In genomic region chr6:168598251-168599117, GRCh38 we compare ENCODE assay signal across 13 cellular contexts.
DNase-seq lines count a peak whose midpoint lies in the region; ATAC-seq, FAIRE-seq and TF ChIP-seq lines count a peak whose summit lies in the region.
"Had no signal": no experiment of that assay in that cellular context is flagged by ENCODE, and none has a peak within 500 bp of the region (broad histone marks: within the 10 kb centered on the region; RNA-seq: fewer than 3 reads in every experiment).

No MANE protein-coding gene starts in this region.

- 92% methylated on average over 28 of the region's 32 CpGs; no CpG with 5 or more reads in 1 of the 2 experiments for WGBS in H1 (ENCODE audit: extremely low coverage in 1 of 2, insufficient coverage in 1 of 2, insufficient read length in 1 of 2, insufficient replicate concordance in 2 of 2, low coverage in 1 of 2, low lambda C conversion rate in 2 of 2, missing lambda C conversion rate in 1 of 2), 2 experiments
- WGBS in neuronal stem cell (ENCODE audit: extremely low coverage in 2 of 2, insufficient read length in 2 of 2, insufficient replicate concordance in 1 of 2), 2 donors: no CpG with 5 or more reads among the region's 32 CpGs

- TF ChIP-seq EP300 in H1 (IDR thresholded peaks at IDR 0.05; ENCODE audit: borderline replicate concordance in 1 of 2, low read depth in 2 of 2, low read length in 2 of 2): no peak

- H3K79me1 ChIP-seq in H1 (ENCODE audit: low read depth, low read length) (no peaks in the 10 kb centered on the region), neuronal stem cell (ENCODE audit: low read depth, low read length) (no peaks in the 10 kb centered on the region)

- H3K36me3 Mint-ChIP-seq in Caco-2 (ENCODE audit: insufficient read depth, unreplicated experiment) (peaks cover 6% of the 10 kb centered on the region), glutamatergic neuron (ENCODE audit: unreplicated experiment) (no peaks in the 10 kb centered on the region)

- H3K27me3 Mint-ChIP-seq in Caco-2 (ENCODE audit: insufficient read depth, unreplicated experiment): no peaks in the 10 kb centered on the region
- peaks cover 10% of the 10 kb centered on the region for H3K27me3 Mint-ChIP-seq in stimulated activated naive CD8-positive, alpha-beta T cell treated with anti-CD3 and anti-CD28 coated beads, Interleukin-15, amount 100 ng/mL, for 72 hours
- H3K27me3 Mint-ChIP-seq in glutamatergic neuron (ENCODE audit: unreplicated experiment): peaks cover 14% of the 10 kb centered on the region

- peaks cover 0 to 6% of the 10 kb centered on the region in 2 experiments for H4K20me1 ChIP-seq in H1 (replicated peaks in 1 of 2; ENCODE audit: control insufficient read depth in 1 of 2, insufficient read depth in 2 of 2, low read length in 2 of 2)
- H4K20me1 ChIP-seq: BLaER1 had no signal

- CTCF ChIA-PET in Caco-2 (lab: Charles Lee) (no interaction called here), H1 (lab: Charles Lee; ENCODE audit: partially characterized antibody) (interaction anchor here (1.8 kb wide), 1 partner anchor 16 kb away, joined by 5 read pairs; no protein-coding TSS in a partner anchor)

- POLR2A ChIA-PET in Caco-2 (lab: Charles Lee): no interaction called here
- POLR2A ChIA-PET in H1 (lab: Charles Lee; ENCODE audit: partially characterized antibody): interaction anchor here (0.8 kb wide), 1 partner anchor 140 kb away, joined by 3 read pairs; no protein-coding TSS in a partner anchor

- no peak for FAIRE-seq in H1 (lab: Jason Lieb, UNC)

- H3K4me2 ChIP-seq in H1 (ENCODE audit: insufficient read depth in 1 of 2, low read depth in 2 of 2, low read length in 2 of 2) (no peak overlapping the region), neuronal stem cell (ENCODE audit: insufficient read depth, low read length, poor library complexity, severe bottlenecking) (no peak overlapping the region)
- H3K4me2 ChIP-seq: BLaER1 had no signal

- no peak overlapping the region for H2AFZ ChIP-seq in H1 (ENCODE audit: low read length)
- H2AFZ ChIP-seq in neuronal stem cell (ENCODE audit: low read length): no peak overlapping the region

- H4K5ac ChIP-seq in H1 (ENCODE audit: insufficient read length, low read depth, low read length): no peak overlapping the region

- H3K9me3 ChIP-seq in Caco-2 (no peaks in the 10 kb centered on the region), H1 (ENCODE audit: insufficient read depth in 2 of 2, low read depth in 1 of 2, low read length in 1 of 2) (no peaks in the 10 kb centered on the region), neuronal stem cell (replicated peaks in 1 of 2; ENCODE audit: control insufficient read depth in 2 of 2, insufficient read depth in 1 of 2, low read depth in 1 of 2, low read length in 2 of 2) (peaks cover 0 to 4% of the 10 kb centered on the region in 2 donors)
- H3K9me3 ChIP-seq: BLaER1 had no signal

- H2BK120ac ChIP-seq in H1 (replicated peaks; ENCODE audit: low read depth, low read length) (no peak overlapping the region), neuronal stem cell (ENCODE audit: low read depth, low read length) (no peak overlapping the region)

- no peak for DNase-seq in Caco-2
- DNase-seq in H1 (ENCODE audit: low read depth in 1 of 2, low spot score in 2 of 2): no peak
- DNase-seq in neuronal stem cell (ENCODE audit: low spot score): no peak
- no peak for DNase-seq in stimulated activated naive CD8-positive, alpha-beta T cell treated with anti-CD3 and anti-CD28 coated beads, Interleukin-15, amount 100 ng/mL, for 72 hours
- DNase-seq in NCI-H146 treated with DMSO at 0.1 percent for 48 hours (lab: John Stamatoyannopoulos, UW; ENCODE audit: unreplicated experiment): no peak
- no peak for DNase-seq in substantia nigra (lab: John Stamatoyannopoulos, UW)
- DNase-seq in glutamatergic neuron: no peak
- DNase-seq: 8988T; AML-193; CD8-positive, alpha-beta memory T cell had no signal

- TF ChIP-seq CTCF in Caco-2 (IDR thresholded peaks at IDR 0.05; ENCODE audit: insufficient read depth in 1 of 2, low read depth in 1 of 2, low read length in 1 of 2, severe bottlenecking in 1 of 2, unreplicated experiment in 1 of 2) (no peak), H1 (IDR thresholded peaks at IDR 0.05; ENCODE audit: control extremely low read depth in 1 of 3, insufficient read depth in 1 of 3, low read depth in 1 of 3, low read length in 3 of 3) (no peak), glutamatergic neuron (IDR thresholded peaks at IDR 0.05; ENCODE audit: partially characterized antibody, unreplicated experiment) (no peak)

- H2BK15ac ChIP-seq in H1 (ENCODE audit: low read length) (no peak overlapping the region), neuronal stem cell (ENCODE audit: low read length) (peak overlapping the region; percentile 75)

- 0 out of 2 replicates have a peak overlapping the region, but pooled peaks have one; percentile 17 for H2BK12ac ChIP-seq in H1 (ENCODE audit: low read depth, low read length)
- H2BK12ac ChIP-seq in neuronal stem cell (ENCODE audit: low read length): no peak overlapping the region

- no peak overlapping the region for H3K18ac ChIP-seq in H1 (ENCODE audit: extremely low read depth, low read length)
- H3K18ac ChIP-seq in neuronal stem cell (ENCODE audit: low read length): peak overlapping the region; percentile 70

- 0 out of 2 replicates have a peak overlapping the region, but pooled peaks have one; percentile 24 for H2AK5ac ChIP-seq in H1 (ENCODE audit: low read depth, low read length)
- H2AK5ac ChIP-seq in neuronal stem cell (ENCODE audit: low read depth, low read length): peak overlapping the region; percentile 88

- no peak for TF ChIP-seq POLR2A in H1 (IDR thresholded peaks at IDR 0.05; ENCODE audit: control extremely low read depth in 1 of 2, low read depth in 2 of 2, low read length in 2 of 2)

- no peak for TF ChIP-seq RAD21 in H1 (IDR thresholded peaks at IDR 0.05 in 1 of 2, conservative IDR thresholded peaks at IDR 0.05 in 1 of 2; ENCODE audit: low read depth in 2 of 2, low read length in 2 of 2)

- H3K4me1 ChIP-seq in Caco-2 (peaks cover 6% of the 10 kb centered on the region), H1 (replicated peaks in 1 of 4; ENCODE audit: control insufficient read depth in 3 of 4, insufficient read depth in 4 of 4, low read length in 3 of 4) (peaks cover 0 to 3% (median 0%) of the 10 kb centered on the region in 4 experiments; a peak in 2 of 7 replicates), neuronal stem cell (ENCODE audit: control insufficient read depth in 2 of 2, insufficient read depth in 1 of 2, low read depth in 1 of 2, low read length in 2 of 2) (peaks cover 2% of the 10 kb centered on the region in 2 donors)

- H2BK20ac ChIP-seq in H1 (ENCODE audit: low read length): no peak overlapping the region

- H4K91ac ChIP-seq in H1 (replicated peaks; ENCODE audit: insufficient read length, low read length) (no peak overlapping the region), neuronal stem cell (ENCODE audit: low read depth, low read length, poor library complexity) (no peak overlapping the region)

- H3K4me3 Mint-ChIP-seq in Caco-2 (ENCODE audit: unreplicated experiment): peak overlapping the region; percentile 19
- no peak overlapping the region for H3K4me3 Mint-ChIP-seq in stimulated activated naive CD8-positive, alpha-beta T cell treated with anti-CD3 and anti-CD28 coated beads, Interleukin-15, amount 100 ng/mL, for 72 hours
- H3K4me3 Mint-ChIP-seq in glutamatergic neuron (ENCODE audit: unreplicated experiment): no peak overlapping the region
- H3K4me3 Mint-ChIP-seq: CD8-positive, alpha-beta memory T cell had no signal

- H3K4me3 ChIP-seq in Caco-2 (ENCODE audit: low read depth, low read length): no peak overlapping the region
- no peak overlapping the region for H3K4me3 ChIP-seq in H1 (ENCODE audit: extremely low read depth in 1 of 4, insufficient read depth in 2 of 4, low read depth in 3 of 4, low read length in 4 of 4)
- H3K4me3 ChIP-seq in neuronal stem cell (ENCODE audit: low read length in 2 of 2): no peak overlapping the region
- H3K4me3 ChIP-seq: BLaER1 had no signal

- H3K23me2 ChIP-seq in H1 (ENCODE audit: low read depth, low read length): peaks cover 10% of the 10 kb centered on the region; the same call in 1 of the 2 replicates

- H3K27ac Mint-ChIP-seq in Caco-2 (ENCODE audit: unreplicated experiment) (no peak overlapping the region), glutamatergic neuron (ENCODE audit: unreplicated experiment) (no peak overlapping the region)
- H3K27ac Mint-ChIP-seq in stimulated activated naive CD8-positive, alpha-beta T cell treated with anti-CD3 and anti-CD28 coated beads, Interleukin-15, amount 100 ng/mL, for 72 hours: no peak overlapping the region

- H3K4me1 Mint-ChIP-seq in Caco-2 (ENCODE audit: low read depth, unreplicated experiment) (peaks cover 16% of the 10 kb centered on the region), glutamatergic neuron (ENCODE audit: low read depth, unreplicated experiment) (peaks cover 22% of the 10 kb centered on the region)
- H3K4me1 Mint-ChIP-seq in stimulated activated naive CD8-positive, alpha-beta T cell treated with anti-CD3 and anti-CD28 coated beads, Interleukin-15, amount 100 ng/mL, for 72 hours: no peaks in the 10 kb centered on the region
- H3K4me1 Mint-ChIP-seq: CD8-positive, alpha-beta memory T cell had no signal

- no peaks in the 10 kb centered on the region; the same call in 1 of the 2 replicates for H3K36me3 ChIP-seq in Caco-2 (ENCODE audit: control insufficient read depth, insufficient read depth, low read length)
- H3K36me3 ChIP-seq in H1 (ENCODE audit: control insufficient read depth in 2 of 4, insufficient read depth in 4 of 4, low read length in 3 of 4): peaks cover 0 to 4% (median 0%) of the 10 kb centered on the region in 4 experiments; a peak in 1 of 8 replicates
- no peaks in the 10 kb centered on the region for H3K36me3 ChIP-seq in neuronal stem cell (replicated peaks in 1 of 2; ENCODE audit: control insufficient read depth in 2 of 2, insufficient read depth in 2 of 2, low read length in 2 of 2)
- H3K36me3 ChIP-seq: BLaER1 had no signal

- H3K9me3 Mint-ChIP-seq in Caco-2 (ENCODE audit: unreplicated experiment): peaks cover 14% of the 10 kb centered on the region
- peaks cover 12 to 14% of the 10 kb centered on the region in 2 donors for H3K9me3 Mint-ChIP-seq in stimulated activated naive CD8-positive, alpha-beta T cell treated with anti-CD3 and anti-CD28 coated beads, Interleukin-15, amount 100 ng/mL, for 72 hours
- peaks cover 12% of the 10 kb centered on the region for H3K9me3 Mint-ChIP-seq in glutamatergic neuron (ENCODE audit: unreplicated experiment)
- H3K9me3 Mint-ChIP-seq: CD8-positive, alpha-beta memory T cell had no signal

- H3K14ac ChIP-seq in H1 (ENCODE audit: insufficient read length): no peak overlapping the region
- peak overlapping the region; percentile 31 for H3K14ac ChIP-seq in neuronal stem cell (ENCODE audit: low read length)

- H3K9ac ChIP-seq in H1 (replicated peaks in 1 of 4; ENCODE audit: extremely low read depth in 1 of 4, low read depth in 3 of 4, low read length in 3 of 4): no peak overlapping the region
- no peak overlapping the region for H3K9ac ChIP-seq in neuronal stem cell (ENCODE audit: low read depth, low read length, poor library complexity)
- H3K9ac ChIP-seq: BLaER1 had no signal

- H3K4ac ChIP-seq in H1 (replicated peaks; ENCODE audit: insufficient read length, low read depth, low read length) (no peak overlapping the region), neuronal stem cell (ENCODE audit: low read length) (peak overlapping the region; percentile 23)

- BruUV-seq in Caco-2 (replicated peaks; lab: Mats Ljungman, UMichigan): no TSS peak

- H3K27me3 ChIP-seq in Caco-2 (replicated peaks; ENCODE audit: control insufficient read depth, insufficient read depth, low read length) (no peaks in the 10 kb centered on the region), H1 (replicated peaks in 1 of 4; ENCODE audit: control insufficient read depth in 3 of 4, extremely low read depth in 1 of 4, insufficient read depth in 3 of 4, low read length in 3 of 4) (no peaks in the 10 kb centered on the region), neuronal stem cell (ENCODE audit: control insufficient read depth in 3 of 3, insufficient read depth in 3 of 3, low read depth in 1 of 3, low read length in 3 of 3) (no peaks in the 10 kb centered on the region)
- H3K27me3 ChIP-seq: BLaER1 had no signal

- intact Hi-C loops in Caco-2 (cut with micrococcal nuclease; ENCODE audit: unreplicated experiment): no loop called here

- H3K27ac ChIP-seq in H1 (ENCODE audit: low read depth, low read length) (no peak overlapping the region), neuronal stem cell (replicated peaks; ENCODE audit: low read length) (no peak overlapping the region), substantia nigra (ENCODE audit: low read depth, low read length, poor library complexity, severe bottlenecking) (no peak overlapping the region)
- H3K27ac ChIP-seq: BLaER1 had no signal

- peak overlapping the region; percentile 97 for H3K56ac ChIP-seq in H1 (replicated peaks; ENCODE audit: insufficient read length, low read depth, low read length)

- peak; percentile 35 for ATAC-seq in stimulated activated naive CD8-positive, alpha-beta T cell treated with anti-CD3 and anti-CD28 coated beads, Interleukin-15, amount 100 ng/mL, for 72 hours
- ATAC-seq in HG02678 (IDR thresholded peaks at IDR 0.05; ENCODE audit: unreplicated experiment): no peak
- ATAC-seq: HCT116 had no signal

- H2BK5ac ChIP-seq in H1 (ENCODE audit: low read depth, low read length) (no peak overlapping the region), neuronal stem cell (ENCODE audit: low read length) (peak overlapping the region; percentile 88)

- no peaks in the 10 kb centered on the region for H3K79me2 ChIP-seq in H1 (ENCODE audit: control insufficient read depth in 1 of 2, insufficient read depth in 2 of 2, low read length in 2 of 2)

- H3K23ac ChIP-seq in H1 (ENCODE audit: insufficient read length) (no peak overlapping the region), neuronal stem cell (ENCODE audit: low read depth, low read length, poor library complexity) (peak overlapping the region; percentile 80)

- H4K8ac ChIP-seq in H1 (ENCODE audit: extremely low read depth, insufficient read depth, low read length) (no peak overlapping the region; the same call in 1 of the 2 replicates), neuronal stem cell (ENCODE audit: low read depth, low read length) (peak overlapping the region; percentile 93)
